ENCODE assay signal across 16 cellular contexts in genomic region chr3:42762046-42762724, GRCh38. TPM values are rescaled to one million over a fixed set of nuclear protein-coding genes. Genes with fewer than 3 reads are reported as not detected.
DNase-seq lines count a peak whose midpoint lies in the region; ATAC-seq and TF ChIP-seq lines count a peak whose summit lies in the region.
"Had no signal": no experiment of that assay in that cellular context is flagged by ENCODE, and none has a peak within 500 bp of the region (broad histone marks: within the 10 kb centered on the region; RNA-seq: fewer than 3 reads in every experiment).

No MANE protein-coding gene starts in this region.

- TF ChIP-seq CTCF in H9 (conservative IDR thresholded peaks at IDR 0.05) (no peak), GM20000 (IDR thresholded peaks at IDR 0.05; ENCODE audit: extremely low read depth, missing control alignments) (no peak)

- no peaks in the 10 kb centered on the region for H4K20me1 ChIP-seq in H9 (ENCODE audit: control insufficient read depth, insufficient read depth, insufficient read length)

- H3K9me3 ChIP-seq in H9 (ENCODE audit: control insufficient read depth, low read depth, low read length), result no peaks in the 10 kb centered on the region

- H3K27me3 Mint-ChIP-seq in H9 (ENCODE audit: low read depth), result peaks cover 15% of the 10 kb centered on the region

- no peak overlapping the region for H2AFZ ChIP-seq in H9 (ENCODE audit: low read length)

- no peak overlapping the region; a peak in 1 of 5 replicates for H3K4me3 Mint-ChIP-seq in H9

- H3T11ph ChIP-seq in H9 (ENCODE audit: low read length), result no peak overlapping the region

- H3K27ac Mint-ChIP-seq in H9, result no peak overlapping the region; a peak in 1 of 7 replicates

- H3K79me2 ChIP-seq in H9 (ENCODE audit: insufficient read depth, low read length), result no peaks in the 10 kb centered on the region

- H4K8ac ChIP-seq in H9 (replicated peaks; ENCODE audit: insufficient read length, low read depth, low read length), result no peak overlapping the region

- no peak overlapping the region for H4K5ac ChIP-seq in H9 (ENCODE audit: insufficient read length, low read depth, low read length)

- H3K56ac ChIP-seq in H9 (ENCODE audit: insufficient read length, low read depth, low read length), result no peak overlapping the region

- no peak overlapping the region for H2BK20ac ChIP-seq in H9 (ENCODE audit: low read depth, low read length, poor library complexity, severe bottlenecking)

- no peak overlapping the region for H2AK5ac ChIP-seq in H9 (ENCODE audit: insufficient read length, low read length)

- H2BK120ac ChIP-seq in H9 (ENCODE audit: low read depth, low read length, poor library complexity, severe bottlenecking), result no peak overlapping the region

- no peaks in the 10 kb centered on the region for H3K27me3 ChIP-seq in H9 (ENCODE audit: insufficient read depth, low read length)
- H3K27me3 ChIP-seq: cardiac muscle cell had no signal

- H3K36me3 Mint-ChIP-seq in H9 (ENCODE audit: insufficient read depth in 1 of 3, low read depth in 3 of 3), result no peaks in the 10 kb centered on the region; a peak in 1 of 7 replicates

- no peak overlapping the region for H3K18ac ChIP-seq in H9 (ENCODE audit: insufficient read length, low read depth, low read length)

- no peak overlapping the region for H2BK5ac ChIP-seq in H9 (ENCODE audit: insufficient read length, low read length)

- no peak overlapping the region for H3K4ac ChIP-seq in H9 (ENCODE audit: low read depth, low read length)

- ATAC-seq in sciatic nerve (peak; percentile 71), GM18867 (IDR thresholded peaks at IDR 0.05; ENCODE audit: unreplicated experiment) (no peak)

- H3K4me1 ChIP-seq in H9 (ENCODE audit: insufficient read depth, low read length), result no peaks in the 10 kb centered on the region

- no peak overlapping the region for H2BK15ac ChIP-seq in H9 (ENCODE audit: low read depth, low read length)

- H3K23ac ChIP-seq in H9 (ENCODE audit: insufficient read length, low read depth, low read length), result no peak overlapping the region

- H3K79me1 ChIP-seq in H9 (ENCODE audit: insufficient read depth, low read depth, low read length, poor library complexity, severe bottlenecking), result no peaks in the 10 kb centered on the region

- no peak overlapping the region for H4K91ac ChIP-seq in H9 (ENCODE audit: insufficient read length, low read depth, low read length)

- intact Hi-C loops in sciatic nerve (cut with DNase I), result no loop called here

- no peak overlapping the region for H3K9ac ChIP-seq in H9 (ENCODE audit: extremely low read depth, insufficient read length, low read length)

- WGBS in H9 (ENCODE audit: extremely low coverage, insufficient read length, low lambda C conversion rate), result no CpG with 5 or more reads among the region's 6 CpGs

- H3K14ac ChIP-seq in H9 (ENCODE audit: insufficient read depth, low read length), result no peak overlapping the region

- H2BK12ac ChIP-seq in H9 (ENCODE audit: insufficient read length, low read depth, low read length), result no peak overlapping the region

- no peak overlapping the region for H3K27ac ChIP-seq in H9 (ENCODE audit: insufficient read length, low read depth, low read length)
- H3K27ac ChIP-seq: C4-2B, cardiac muscle cell, SK-N-MC had no signal

- no peaks in the 10 kb centered on the region for H3K23me2 ChIP-seq in H9 (ENCODE audit: insufficient read length, low read depth, low read length, poor library complexity, severe bottlenecking)

- DNase-seq in GDM1 (lab: John Stamatoyannopoulos, UW), result peak; percentile 38
- peak; percentile 27 for DNase-seq in OCI-M1 (lab: John Stamatoyannopoulos, UW)
- DNase-seq in globus pallidus (ENCODE audit: low spot score), result peak; percentile 37
- no peak for DNase-seq in sciatic nerve (ENCODE audit: low spot score)
- no peak for DNase-seq in H9
- DNase-seq in GM20000 (ENCODE audit: low spot score), result no peak
- DNase-seq in mesenteric fat pad (ENCODE audit: low spot score), result no peak
- DNase-seq: activated CD4-positive, CD25-positive, alpha-beta regulatory T cell treated with anti-CD3 and anti-CD28 coated beads, Interleukin-2, amount 50 U/mL, for 72 hours; activated gamma-delta T cell; erythroblast; NCI-H510A treated with DMSO at 0.1 percent for 48 hours; stimulated activated CD8-positive, alpha-beta memory T cell treated with anti-CD3 and anti-CD28 coated beads, Interleukin-4, amount 100 ng/mL, for 48 hours had no signal

- no peak overlapping the region for H3K4me2 ChIP-seq in H9 (ENCODE audit: insufficient read depth, insufficient read length, low read length)

- H3K4me1 Mint-ChIP-seq in H9, result peaks cover 22 to 26% of the 10 kb centered on the region in 2 experiments

- H3K9me3 Mint-ChIP-seq in H9, result no peaks in the 10 kb centered on the region

RNA-seq across cellular contexts. Expression of gene CCDC13, which starts 10.9 kb away (rescaled TPM):
- total RNA-seq in sciatic nerve (3.1 TPM), H9 (2021) (not detected in 2 replicates), mesenteric fat pad (1.3 TPM)

RNA-seq across cellular contexts. Expression of gene HIGD1A, which starts 42.1 kb away (rescaled TPM):
- total RNA-seq in sciatic nerve (71.4 TPM), H9 (2021) (77.6 and 84.2 TPM in 2 replicates), mesenteric fat pad (97.4 TPM)

RNA-seq across cellular contexts. Expression of gene ACKR2, which starts 47.1 kb away (rescaled TPM):
- total RNA-seq in sciatic nerve (19.0 TPM), H9 (2021) (0.13 TPM in 1 of 2 replicates, not detected in the other), mesenteric fat pad (5.6 TPM)

RNA-seq across cellular contexts. Expression of gene HHATL, which starts 59.6 kb away (rescaled TPM):
- total RNA-seq in sciatic nerve, result not detected
- 0.46 TPM in 1 of 2 replicates, not detected in the other for total RNA-seq in H9 (2021)
- 0.48 TPM for total RNA-seq in mesenteric fat pad

Comparison
In these comparisons a context has a peak if more than half of its experiments do, and no peak if none do; other contexts are left out.
1. DNase-seq: peak in GDM1 (single experiment), OCI-M1 (single experiment) and globus pallidus (single experiment); none in sciatic nerve (single experiment), H9 (single experiment), GM20000 (single experiment) and mesenteric fat pad (single experiment).